16 cellular contexts compared by ENCODE assay signal in genomic region chr2:99756059-99756458, GRCh38.
DNase-seq lines count a peak whose midpoint lies in the region; TF ChIP-seq lines count a peak whose summit lies in the region.
"Had no signal": no experiment of that assay in that cellular context is flagged by ENCODE, and none has a peak within 500 bp of the region (broad histone marks: within the 10 kb centered on the region; RNA-seq: fewer than 3 reads in every experiment).

No MANE protein-coding gene starts in this region.

- WGBS in spleen, 5 donors: 55 to 82% (median 63%) methylated on average over 1 of the region's 1 CpG

- peaks cover 18 to 39% of the 10 kb centered on the region in 2 experiments for H3K4me1 ChIP-seq in neutrophil (ENCODE audit: control insufficient read depth in 1 of 2, insufficient read depth in 1 of 2, low read depth in 1 of 2, low read length in 1 of 2)
- H3K4me1 ChIP-seq in spleen: peaks cover 0 to 12% (median 0%) of the 10 kb centered on the region in 6 donors
- H3K4me1 ChIP-seq: SJCRH30 had no signal

- H3K36me3 ChIP-seq in neutrophil (no peaks in the 10 kb centered on the region), spleen (peaks cover 0 to 19% (median 0%) of the 10 kb centered on the region in 6 donors)
- H3K36me3 ChIP-seq: SJCRH30 had no signal

- intact Hi-C loops in spleen (cut with DNase I; ENCODE audit: low total_unique reads): no loop called here

- TF ChIP-seq CTCF in HL-60 (IDR thresholded peaks at IDR 0.05; ENCODE audit: insufficient read depth, low read length) (no peak), neutrophil (IDR thresholded peaks at IDR 0.05) (no peak), spleen (IDR thresholded peaks at IDR 0.05 in 8 of 11, conservative IDR thresholded peaks at IDR 0.05 in 3 of 11) (no peak)

- H3K9me3 ChIP-seq in neutrophil: no peaks in the 10 kb centered on the region
- no peaks in the 10 kb centered on the region for H3K9me3 ChIP-seq in spleen
- H3K9me3 ChIP-seq: SJCRH30 had no signal

- H3K27me3 ChIP-seq in HL-60 (ENCODE audit: insufficient read depth, poor library complexity, severe bottlenecking) (no peaks in the 10 kb centered on the region), neutrophil (no peaks in the 10 kb centered on the region), spleen (replicated peaks in 1 of 7) (no peaks in the 10 kb centered on the region)
- H3K27me3 ChIP-seq: SJCRH30 had no signal

- H3K27ac ChIP-seq in HL-60 (replicated peaks): no peak overlapping the region
- H3K27ac ChIP-seq in neutrophil: peak overlapping the region; percentile 75
- peak overlapping the region in 1 of 8 donors; percentile 37 for H3K27ac ChIP-seq in spleen
- H3K27ac ChIP-seq: C4-2B, GM23248, SJCRH30 had no signal

- no peak for TF ChIP-seq POLR2A in spleen (IDR thresholded peaks at IDR 0.05)

- DNase-seq in HL-60 (ENCODE audit: low read depth in 1 of 2, low spot score in 1 of 2): peak; percentile 69 to 86
- peak; percentile 82 for DNase-seq in MV-4-11 (lab: John Stamatoyannopoulos, UW)
- peak; percentile 87 for DNase-seq in SKM-1 treated with dmso at 0.1 percent for 144 hours (lab: John Stamatoyannopoulos, UW; ENCODE audit: unreplicated experiment)
- DNase-seq in activated CD8-positive, alpha-beta memory T cell treated with anti-CD3 and anti-CD28 coated beads, Interleukin-2, amount 50 U/mL, for 4 hours: no peak
- DNase-seq in spleen: no peak
- no peak for DNase-seq in nucleus accumbens (lab: John Stamatoyannopoulos, UW)
- DNase-seq: DMS79 treated with DMSO at 0.1 percent for 48 hours, GM23248, NCI-H1048, NCI-H1436, NCI-H2081 treated with DMSO at 0.1 percent for 48 hours, PC-3, RPMI8226, SJCRH30 had no signal

- H3K4me3 ChIP-seq in HL-60 (replicated peaks; ENCODE audit: insufficient read depth, low read length) (no peak overlapping the region), neutrophil (ENCODE audit: low read depth in 1 of 2, low read length in 1 of 2) (no peak overlapping the region), spleen (no peak overlapping the region)
- H3K4me3 ChIP-seq: GM23248, SJCRH30 had no signal

Comparison
In these comparisons a context has a peak if more than half of its experiments do, and no peak if none do; other contexts are left out.
1. DNase-seq: peak in HL-60 (2 of 2), MV-4-11 (single experiment) and SKM-1 treated with dmso at 0.1 percent for 144 hours (single experiment); none in activated CD8-positive, alpha-beta memory T cell treated with anti-CD3 and anti-CD28 coated beads, Interleukin-2, amount 50 U/mL, for 4 hours (single experiment), spleen (single experiment) and nucleus accumbens (0 of 56).